In genomic region chr1:67500413-67500959, GRCh38 we compare ENCODE assay signal across 8 cellular contexts.
DNase-seq lines count a peak whose midpoint lies in the region; ATAC-seq, FAIRE-seq and TF ChIP-seq lines count a peak whose summit lies in the region.

No MANE protein-coding gene starts in this region.

- H3K27me3 ChIP-seq in pancreas (no peaks in the 10 kb centered on the region), transverse colon (no peaks in the 10 kb centered on the region)

- TF ChIP-seq CTCF in GM12872 (IDR thresholded peaks at IDR 0.05; ENCODE audit: insufficient read depth, low read depth, low read length) (peak; percentile 97), pancreas (IDR thresholded peaks at IDR 0.05) (peak; percentile 97 to 98 (median 97)), transverse colon (IDR thresholded peaks at IDR 0.05) (peak; percentile 94 to 98 (median 98))

- H3K27ac ChIP-seq in pancreas, result no peak overlapping the region
- no peak overlapping the region for H3K27ac ChIP-seq in transverse colon

- no peak for TF ChIP-seq POLR2A in transverse colon (IDR thresholded peaks at IDR 0.05)

- WGBS in pancreas, 2 donors, result 1 to 2% methylated on average over 18 of the region's 18 CpGs
- 0 to 2% methylated on average over 4 to 12 of the region's 18 CpGs for WGBS in transverse colon (ENCODE audit: low coverage in 1 of 2), 2 donors

- no peak for FAIRE-seq in pancreas (lab: Jason Lieb, UNC)

- H3K9me3 ChIP-seq in pancreas (no peaks in the 10 kb centered on the region), transverse colon (no peaks in the 10 kb centered on the region)

- no peak overlapping the region for H3K4me3 ChIP-seq in pancreas
- H3K4me3 ChIP-seq in transverse colon, result no peak overlapping the region

- H3K36me3 ChIP-seq in pancreas (no peaks in the 10 kb centered on the region), transverse colon (no peaks in the 10 kb centered on the region)

- H3K4me1 ChIP-seq in pancreas (no peaks in the 10 kb centered on the region), transverse colon (peaks cover 0 to 7% (median 1%) of the 10 kb centered on the region in 4 donors)

- TF ChIP-seq EP300 in transverse colon (IDR thresholded peaks at IDR 0.05; ENCODE audit: low read depth), result no peak

- ATAC-seq in HG02610 (IDR thresholded peaks at IDR 0.05; ENCODE audit: unreplicated experiment), result peak; percentile 99
- ATAC-seq in pancreas, result peak; percentile 99 to 100 (median 100)

- intact Hi-C loops in pancreas (cut with DNase I), result loop anchor here in 1 of 3 donors (5.0 kb wide), 1 partner anchor 153 kb away; no protein-coding TSS in a partner anchor
- intact Hi-C loops in transverse colon (cut with DNase I; ENCODE audit: low total_unique reads), result loop anchor here (1.0 kb wide), 1 partner anchor 152 kb away; no protein-coding TSS in a partner anchor

- DNase-seq in NAMALWA (ENCODE audit: low spot score) (peak; percentile 96), SK-N-DZ (ENCODE audit: low spot score) (peak; percentile 81), glomerular endothelial cell (ENCODE audit: extremely low read depth, low read depth, low spot score) (peak; percentile 39), pancreas (peak; percentile 68 to 92 (median 88)), transverse colon (peak; percentile 89)
- DNase-seq in activated gamma-delta T cell treated with anti-CD3 and anti-CD28 coated beads, Interleukin-2, amount 50 U/mL, for 16 hours (ENCODE audit: low read depth), result peak; percentile 81

- in situ Hi-C loops in transverse colon (cut with MboI; ENCODE audit: low pct_ligation_motif_present in 1 of 4, low pct_unique_long_range_greater_than_20kb in 1 of 4, low sequenced_read_pairs in 3 of 4), result loop anchor here (5.0 to 10.0 kb wide), 4 partner anchors 153 to 266 kb away; no protein-coding TSS in a partner anchor

Comparison
In these comparisons a context has a peak if more than half of its experiments do, and no peak if none do; other contexts are left out.
1. DNase-seq: peak in every context shown above with its lines; median percentile 96 in NAMALWA; 89 in transverse colon; 88 in pancreas; 81 in SK-N-DZ; 81 in activated gamma-delta T cell treated with anti-CD3 and anti-CD28 coated beads, Interleukin-2, amount 50 U/mL, for 16 hours; 39 in glomerular endothelial cell.